In the genomic region with DNA sequence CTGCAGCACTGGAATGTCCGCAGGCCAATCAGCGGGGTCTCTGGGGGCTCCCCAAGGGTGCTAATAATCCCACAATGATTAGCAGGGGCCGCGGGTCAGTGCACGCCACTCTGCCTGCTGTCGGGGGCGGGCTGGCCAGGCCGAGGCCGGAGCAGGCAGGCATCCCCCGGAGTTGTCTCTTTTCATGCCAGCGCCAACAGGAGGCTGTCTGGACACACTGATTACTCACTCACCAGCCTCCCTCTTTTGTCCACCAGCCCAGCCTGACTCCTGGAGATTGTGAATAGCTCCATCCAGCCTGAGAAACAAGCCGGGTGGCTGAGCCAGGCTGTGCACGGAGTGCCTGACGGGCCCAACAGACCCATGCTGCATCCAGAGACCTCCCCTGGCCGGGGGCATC, we compare ENCODE assay signal across 6 cellular contexts. TPM values are rescaled to one million over a fixed set of nuclear protein-coding genes. Genes with fewer than 3 reads are reported as not detected.
"Had no signal": no experiment of that assay in that cellular context is flagged by ENCODE, and none has a peak within 500 bp of the region (broad histone marks: within the 10 kb centered on the region; RNA-seq: fewer than 3 reads in every experiment).

No MANE protein-coding gene starts in this region.

RNA-seq across cellular contexts. Expression of a gene that starts 0.3 kb away (rescaled TPM):
- total RNA-seq: dermis blood vessel endothelial cell, endothelial cell of umbilical vein, left ventricle myocardium inferior, pulmonary artery endothelial cell, subcutaneous adipose tissue, urinary bladder had no signal
